In genomic region chr5:135217669-135218485, GRCh38 we compare ENCODE assay signal across 13 cellular contexts.
DNase-seq lines count a peak whose midpoint lies in the region; ATAC-seq and TF ChIP-seq lines count a peak whose summit lies in the region.
"Had no signal": no experiment of that assay in that cellular context is flagged by ENCODE, and none has a peak within 500 bp of the region (broad histone marks: within the 10 kb centered on the region; RNA-seq: fewer than 3 reads in every experiment).

No MANE protein-coding gene starts in this region.

- no peaks in the 10 kb centered on the region for H3K9me3 ChIP-seq in BLaER1 treated with 17β-estradiol and CSF1 and Interleukin-3, amounts not matched to agents 10 nM and 100 nM (replicated peaks in 1 of 11)
- no peaks in the 10 kb centered on the region for H3K9me3 ChIP-seq in HEK293 (ENCODE audit: control insufficient read depth, insufficient read depth, low read depth, low read length)
- H3K9me3 ChIP-seq in psoas muscle = no peaks in the 10 kb centered on the region
- H3K9me3 ChIP-seq: heart right ventricle, pancreas had no signal

- no peaks in the 10 kb centered on the region for H3K36me3 ChIP-seq in BLaER1 treated with 17β-estradiol and CSF1 and Interleukin-3, amounts not matched to agents 10 nM and 100 nM
- H3K36me3 ChIP-seq in HEK293 (ENCODE audit: control insufficient read depth in 2 of 2, insufficient read depth in 1 of 2, low read length in 2 of 2) (no peaks in the 10 kb centered on the region), psoas muscle (ENCODE audit: insufficient read depth in 1 of 2, low read depth in 1 of 2) (no peaks in the 10 kb centered on the region)
- H3K36me3 ChIP-seq: heart right ventricle, pancreas had no signal

- intact Hi-C loops in psoas muscle (cut with DNase I) = no loop called here

- peaks cover 45 to 100% (median 87%) of the 10 kb centered on the region in 10 experiments for H3K4me1 ChIP-seq in BLaER1 treated with 17β-estradiol and CSF1 and Interleukin-3, amounts not matched to agents 10 nM and 100 nM
- H3K4me1 ChIP-seq in HEK293 (ENCODE audit: control insufficient read depth, insufficient read depth, low read length) (no peaks in the 10 kb centered on the region), psoas muscle (peaks cover 19% of the 10 kb centered on the region)
- H3K4me1 ChIP-seq: pancreas had no signal

- ATAC-seq in psoas muscle = no peak
- no peak for ATAC-seq in stimulated activated naive CD8-positive, alpha-beta T cell treated with anti-CD3 and anti-CD28 coated beads, Interleukin-15, Interleukin-2, amounts not matched to agents 100 U/mL and 50 U/mL, for 24 hours
- ATAC-seq in GM21381 (IDR thresholded peaks at IDR 0.05; ENCODE audit: unreplicated experiment) = no peak
- ATAC-seq: activated T-helper 17 cell treated with anti-CD3 and anti-CD28 coated beads, Interleukin-2, amount 50 U/mL, for 72 hours; pancreas had no signal

- H3K4me3 ChIP-seq in BLaER1 treated with 17β-estradiol and CSF1 and Interleukin-3, amounts not matched to agents 10 nM and 100 nM = no peak overlapping the region
- H3K4me3 ChIP-seq in HEK293 (ENCODE audit: low read depth, low read length) (no peak overlapping the region), cardiac fibroblast (replicated peaks in 1 of 2; ENCODE audit: low read depth in 2 of 2, low read length in 2 of 2) (no peak overlapping the region), psoas muscle (no peak overlapping the region)
- H3K4me3 ChIP-seq: heart right ventricle, pancreas had no signal

- peak overlapping the region in 4 of 11 experiments; percentile 86 to 95 (median 86); a peak in 6 of 22 replicates for H3K4me2 ChIP-seq in BLaER1 treated with 17β-estradiol and CSF1 and Interleukin-3, amounts not matched to agents 10 nM and 100 nM

- no peaks in the 10 kb centered on the region for H4K20me1 ChIP-seq in BLaER1 treated with 17β-estradiol and CSF1 and Interleukin-3, amounts not matched to agents 10 nM and 100 nM

- TF ChIP-seq CTCF in HEK293 (tag by site-specific recombination; IDR thresholded peaks at IDR 0.05) (no peak), cardiac fibroblast (IDR thresholded peaks at IDR 0.05; ENCODE audit: low read depth, low read length) (peak; percentile 9), psoas muscle (IDR thresholded peaks at IDR 0.05) (no peak)

- H3K27ac ChIP-seq in BLaER1 treated with 17β-estradiol and CSF1 and Interleukin-3, amounts not matched to agents 10 nM and 100 nM = peak overlapping the region in 8 of 11 experiments; percentile 27 to 94 (median 88); a peak in 14 of 22 replicates
- H3K27ac ChIP-seq in HEK293 (ENCODE audit: extremely low read depth, low read depth, low read length) = no peak overlapping the region
- H3K27ac ChIP-seq in psoas muscle = no peak overlapping the region
- H3K27ac ChIP-seq: heart right ventricle, pancreas had no signal

- CTCF ChIA-PET in HEK293 (lab: Yijun Ruan, JAX) = interaction anchor here (0.6 to 1.7 kb wide), 4 partner anchors 11 to 233 kb away, joined by 5 to 6 read pairs (median 6); no protein-coding TSS in a partner anchor

- WGBS in psoas muscle, 3 donors = 89 to 96% (median 94%) methylated on average over 10 to 11 of the region's 11 CpGs

- peak overlapping the region in 1 of 11 experiments; percentile 18; a peak in 1 of 22 replicates for H3K9ac ChIP-seq in BLaER1 treated with 17β-estradiol and CSF1 and Interleukin-3, amounts not matched to agents 10 nM and 100 nM

- no peaks in the 10 kb centered on the region for H3K27me3 ChIP-seq in BLaER1 treated with 17β-estradiol and CSF1 and Interleukin-3, amounts not matched to agents 10 nM and 100 nM
- no peaks in the 10 kb centered on the region for H3K27me3 ChIP-seq in psoas muscle (ENCODE audit: insufficient read depth in 3 of 3, low read length in 2 of 3)
- H3K27me3 ChIP-seq: pancreas had no signal

- POLR2A ChIA-PET in HEK293 (lab: Yijun Ruan, JAX) = no interaction called here

- DNase-seq in cardiac fibroblast (ENCODE audit: low read depth in 2 of 2) = no peak
- peak; percentile 76 for DNase-seq in mesenteric fat pad (ENCODE audit: low spot score)
- no peak for DNase-seq in psoas muscle
- DNase-seq in AG08396 (ENCODE audit: low spot score) = no peak
- no peak for DNase-seq in stimulated activated naive CD8-positive, alpha-beta T cell treated with anti-CD3 and anti-CD28 coated beads, Interleukin-15, Interleukin-2, amounts not matched to agents 100 U/mL and 50 U/mL, for 24 hours
- DNase-seq: activated CD4-positive, alpha-beta T cell treated with anti-CD3 and anti-CD28 coated beads for 1 hour; heart right ventricle; NCI-H1694 treated with DMSO at 0.1 percent for 48 hours; pancreas had no signal

TF ChIP-seq in HEK293, 187 proteins besides CTCF, POLR2A, EP300 and RAD21:
- TF ChIP-seq ZNF2 (tag by site-specific recombination; IDR thresholded peaks at IDR 0.05) (peak; percentile 88), MZF1 (tag by site-specific recombination; IDR thresholded peaks at IDR 0.05; ENCODE audit: borderline replicate concordance) (no peak), OVOL3 (tag by site-specific recombination; IDR thresholded peaks at IDR 0.05) (no peak)

Comparison
In these comparisons a context has a peak if more than half of its experiments do, and no peak if none do; other contexts are left out.
1. H3K27ac ChIP-seq: peak in BLaER1 treated with 17β-estradiol and CSF1 and Interleukin-3, amounts not matched to agents 10 nM and 100 nM (8 of 11); none in HEK293 (single experiment) and psoas muscle (single experiment).